ENCODE assay signal across 26 cellular contexts in genomic region chr7:69635572-69636190, GRCh38. TPM values are rescaled to one million over a fixed set of nuclear protein-coding genes. Genes with fewer than 3 reads are reported as not detected.
DNase-seq lines count a peak whose midpoint lies in the region; ATAC-seq, FAIRE-seq and TF ChIP-seq lines count a peak whose summit lies in the region.
"Had no signal": no experiment of that assay in that cellular context is flagged by ENCODE, and none has a peak within 500 bp of the region (broad histone marks: within the 10 kb centered on the region; RNA-seq: fewer than 3 reads in every experiment).

No MANE protein-coding gene starts in this region.

- no peak overlapping the region for H3K4me3 Mint-ChIP-seq in HFFc6
- H3K4me3 Mint-ChIP-seq: activated CD8-positive, alpha-beta memory T cell treated with anti-CD3 and anti-CD28 coated beads, Interleukin-2, amount 10 ng/mL, durations not matched to agents 7 days and 5 days; activated naive CD4-positive, alpha-beta T cell treated with anti-CD3 and anti-CD28 coated beads for 36 hours; CD4-positive, CD25-positive, alpha-beta regulatory T cell; memory B cell; naive B cell; stimulated activated naive CD8-positive, alpha-beta T cell treated with anti-CD3 and anti-CD28 coated beads, Interleukin-15, Interleukin-2, amounts not matched to agents 100 ng/mL and 50 ng/mL, for 24 hours had no signal

- TF ChIP-seq POLR2A in H54 (IDR thresholded peaks at IDR 0.05; ENCODE audit: low read depth, low read length): no peak

- H3K9ac ChIP-seq in OCI-LY1 (ENCODE audit: low read length): no peak overlapping the region

- peaks cover 78% of the 10 kb centered on the region for H3K4me1 ChIP-seq in OCI-LY1 (ENCODE audit: insufficient read depth, low read length, severe bottlenecking)

- H3K36me3 ChIP-seq in OCI-LY1 (ENCODE audit: insufficient read depth, low read length) (no peaks in the 10 kb centered on the region), brain microvascular endothelial cell (replicated peaks) (no peaks in the 10 kb centered on the region)
- H3K36me3 ChIP-seq: heart right ventricle, thyroid gland had no signal

- H3K27ac Mint-ChIP-seq in HFFc6: no peak overlapping the region
- H3K27ac Mint-ChIP-seq: activated CD8-positive, alpha-beta memory T cell treated with anti-CD3 and anti-CD28 coated beads, Interleukin-2, amount 10 ng/mL, durations not matched to agents 7 days and 5 days; activated naive CD4-positive, alpha-beta T cell treated with anti-CD3 and anti-CD28 coated beads for 36 hours; CD4-positive, CD25-positive, alpha-beta regulatory T cell; memory B cell; stimulated activated naive CD8-positive, alpha-beta T cell treated with anti-CD3 and anti-CD28 coated beads, Interleukin-15, Interleukin-2, amounts not matched to agents 100 ng/mL and 50 ng/mL, for 24 hours had no signal

- peaks cover 97% of the 10 kb centered on the region for H3K79me2 ChIP-seq in OCI-LY1 (ENCODE audit: insufficient read depth, low read length)

- DNase-seq in H54 (ENCODE audit: insufficient read length, low spot score) (no peak), globus pallidus (ENCODE audit: low spot score) (peak; percentile 66), putamen (ENCODE audit: low spot score) (peak; percentile 58), HFFc6 (no peak), brain microvascular endothelial cell (no peak)
- DNase-seq: activated CD4-positive, alpha-beta T cell treated with anti-CD3 and anti-CD28 coated beads, Interleukin-2, amount 50 U/mL, for 1 hour; activated CD8-positive, alpha-beta memory T cell treated with anti-CD3 and anti-CD28 coated beads, Interleukin-2, amount 10 ng/mL, durations not matched to agents 7 days and 5 days; activated naive CD4-positive, alpha-beta T cell treated with anti-CD3 and anti-CD28 coated beads for 36 hours; amniotic stem cell; CD4-positive, CD25-positive, alpha-beta regulatory T cell; central memory CD4-positive, alpha-beta T cell; dermis blood vessel endothelial cell; GOT3; heart right ventricle; naive B cell; NCI-H1694; NCI-H82; PC-3; right cardiac atrium; T1000; thyroid gland had no signal

- peak; percentile 27 for FAIRE-seq in H54 (lab: Jason Lieb, UNC)

- TF ChIP-seq CTCF in OCI-LY1 (IDR thresholded peaks at IDR 0.05; ENCODE audit: low read length): no peak
- no peak for TF ChIP-seq CTCF in HFFc6 (IDR thresholded peaks at IDR 0.05)
- no peak for TF ChIP-seq CTCF in brain microvascular endothelial cell (IDR thresholded peaks at IDR 0.05; ENCODE audit: low read depth, low read length, missing control alignments)

- H3K27me3 ChIP-seq in OCI-LY1 (ENCODE audit: insufficient read depth, low read length): no peaks in the 10 kb centered on the region
- H3K27me3 ChIP-seq in brain microvascular endothelial cell (replicated peaks): no peaks in the 10 kb centered on the region
- H3K27me3 ChIP-seq: heart right ventricle, thyroid gland had no signal

- H3F3A ChIP-seq in OCI-LY1 (ENCODE audit: insufficient read depth, low read length): 0 out of 2 replicates have a peak, but pooled peaks cover 8% of the 10 kb centered on the region

- H3K4me3 ChIP-seq in OCI-LY1 (ENCODE audit: low read depth, low read length, poor library complexity, severe bottlenecking) (no peak overlapping the region), brain microvascular endothelial cell (ENCODE audit: low read depth, low read length) (no peak overlapping the region)
- H3K4me3 ChIP-seq: heart right ventricle, thyroid gland had no signal

- no peak overlapping the region for H3K4me2 ChIP-seq in OCI-LY1 (ENCODE audit: low read length)

- no peaks in the 10 kb centered on the region for H3K9me2 ChIP-seq in OCI-LY1 (ENCODE audit: low read depth, low read length)

- no peaks in the 10 kb centered on the region for H3K27me3 Mint-ChIP-seq in HFFc6 (ENCODE audit: insufficient read depth)
- H3K27me3 Mint-ChIP-seq: CD4-positive, CD25-positive, alpha-beta regulatory T cell; memory B cell; naive B cell had no signal

- H3K27ac ChIP-seq in OCI-LY1 (ENCODE audit: low read depth, low read length, poor library complexity, severe bottlenecking): peak overlapping the region; percentile 15
- no peak overlapping the region for H3K27ac ChIP-seq in brain microvascular endothelial cell
- H3K27ac ChIP-seq: heart right ventricle, thyroid gland had no signal

- H3K9me3 Mint-ChIP-seq in HFFc6: peaks cover 16% of the 10 kb centered on the region
- H3K9me3 Mint-ChIP-seq: activated naive CD4-positive, alpha-beta T cell treated with anti-CD3 and anti-CD28 coated beads for 36 hours; memory B cell; naive B cell; stimulated activated naive CD8-positive, alpha-beta T cell treated with anti-CD3 and anti-CD28 coated beads, Interleukin-15, Interleukin-2, amounts not matched to agents 100 ng/mL and 50 ng/mL, for 24 hours had no signal

- H3K36me3 Mint-ChIP-seq in HFFc6 (ENCODE audit: low read depth): no peaks in the 10 kb centered on the region
- H3K36me3 Mint-ChIP-seq: activated CD8-positive, alpha-beta memory T cell treated with anti-CD3 and anti-CD28 coated beads, Interleukin-2, amount 10 ng/mL, durations not matched to agents 7 days and 5 days; CD4-positive, CD25-positive, alpha-beta regulatory T cell; memory B cell; naive B cell had no signal

- H3K4me1 Mint-ChIP-seq in HFFc6 (ENCODE audit: low read depth): no peaks in the 10 kb centered on the region
- H3K4me1 Mint-ChIP-seq: activated CD8-positive, alpha-beta memory T cell treated with anti-CD3 and anti-CD28 coated beads, Interleukin-2, amount 10 ng/mL, durations not matched to agents 7 days and 5 days; CD4-positive, CD25-positive, alpha-beta regulatory T cell; memory B cell had no signal

- ATAC-seq in HG03139 (IDR thresholded peaks at IDR 0.05; ENCODE audit: unreplicated experiment): no peak
- ATAC-seq: activated CD8-positive, alpha-beta memory T cell treated with anti-CD3 and anti-CD28 coated beads, Interleukin-2, amount 10 ng/mL, durations not matched to agents 7 days and 5 days; PC-3; right cardiac atrium; Right ventricle myocardium inferior had no signal

- H4K20me1 ChIP-seq in OCI-LY1 (ENCODE audit: insufficient read depth, low read length): no peaks in the 10 kb centered on the region

- no peaks in the 10 kb centered on the region for H3K9me3 ChIP-seq in OCI-LY1 (ENCODE audit: low read length)
- H3K9me3 ChIP-seq: heart right ventricle, thyroid gland had no signal

- in situ Hi-C loops in brain microvascular endothelial cell (cut with HindIII; ENCODE audit: low pct_ligation_motif_present, low sequenced_read_pairs): no loop called here

- no peak overlapping the region for H2AFZ ChIP-seq in OCI-LY1 (ENCODE audit: low read length)

RNA-seq across cellular contexts. Expression of gene AUTS2, which starts 37.4 kb away (rescaled TPM):
- under 1 TPM in 4 of 6 experiments, not detected in 2; 0.02 to 0.19 (median 0.16) TPM for total RNA-seq in HFFc6 (2021; fragmentation: NEBNext Ultra II Directional; extraction: Animal tissue kit (Norgen Biotek cat#: 25700))
- total RNA-seq: PC-3 had no signal

Comparison
In these comparisons a context has a peak if more than half of its experiments do, and no peak if none do; other contexts are left out.
1. DNase-seq: peak in globus pallidus (single experiment) and putamen (single experiment); none in H54 (single experiment), HFFc6 (single experiment) and brain microvascular endothelial cell (single experiment).